ENCODE assay signal across 1 cellular context in the genomic region with DNA sequence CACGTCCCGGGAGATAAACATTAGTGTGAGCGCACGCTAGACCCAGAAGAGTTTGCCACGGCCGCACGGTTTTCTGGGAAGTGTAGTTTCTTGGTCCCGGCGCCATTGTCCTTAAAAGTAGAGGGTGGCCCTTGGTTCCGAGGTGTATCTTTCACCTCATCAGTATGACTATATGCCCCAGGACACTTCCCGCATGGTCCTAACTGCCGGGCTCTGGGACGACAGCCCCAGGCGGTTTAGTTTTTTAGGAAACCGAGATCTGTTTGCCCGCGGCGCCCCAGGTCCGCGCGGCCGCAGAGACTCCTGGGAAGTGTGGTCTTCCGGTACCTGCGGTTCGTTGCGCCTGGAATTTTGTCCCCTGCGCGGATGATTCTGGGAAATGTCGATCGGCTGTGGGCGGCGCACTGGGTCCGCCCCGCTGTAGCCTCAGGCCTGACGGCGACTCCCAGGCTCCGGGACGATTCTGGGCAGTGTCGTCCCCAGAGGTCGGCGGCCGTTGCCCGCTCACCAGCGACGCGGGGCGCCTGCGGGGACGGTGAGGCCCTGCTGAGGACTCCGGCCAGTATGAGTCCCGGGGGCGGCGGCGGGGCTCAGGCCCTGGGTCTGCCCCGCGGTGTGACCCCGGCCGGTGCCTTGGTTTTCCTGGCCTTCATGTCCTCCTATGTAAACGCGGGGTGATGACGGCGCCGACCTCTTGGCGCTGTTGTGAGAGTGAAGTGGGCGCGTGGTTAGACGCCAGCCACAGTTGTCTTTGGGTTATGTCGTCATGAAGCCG.
TF ChIP-seq lines count a peak whose summit lies in the region.

Gene ZNF181, plus strand, starts transcription at position 418 of the 775 bp plus-strand sequence. CDS start 795 bp downstream, outside the sequence.

TF ChIP-seq in K562, 482 proteins besides CTCF, POLR2A, EP300 and RAD21 (continued from another document and continues in another):
- TF ChIP-seq AFF4 (CRISPR knock-in tag; IDR thresholded peaks at IDR 0.05) = peak; percentile 78; the same call in 1 of the 2 replicates
- peak; percentile 83 for TF ChIP-seq L3MBTL2 (IDR thresholded peaks at IDR 0.05)
- TF ChIP-seq, protein P1, sequence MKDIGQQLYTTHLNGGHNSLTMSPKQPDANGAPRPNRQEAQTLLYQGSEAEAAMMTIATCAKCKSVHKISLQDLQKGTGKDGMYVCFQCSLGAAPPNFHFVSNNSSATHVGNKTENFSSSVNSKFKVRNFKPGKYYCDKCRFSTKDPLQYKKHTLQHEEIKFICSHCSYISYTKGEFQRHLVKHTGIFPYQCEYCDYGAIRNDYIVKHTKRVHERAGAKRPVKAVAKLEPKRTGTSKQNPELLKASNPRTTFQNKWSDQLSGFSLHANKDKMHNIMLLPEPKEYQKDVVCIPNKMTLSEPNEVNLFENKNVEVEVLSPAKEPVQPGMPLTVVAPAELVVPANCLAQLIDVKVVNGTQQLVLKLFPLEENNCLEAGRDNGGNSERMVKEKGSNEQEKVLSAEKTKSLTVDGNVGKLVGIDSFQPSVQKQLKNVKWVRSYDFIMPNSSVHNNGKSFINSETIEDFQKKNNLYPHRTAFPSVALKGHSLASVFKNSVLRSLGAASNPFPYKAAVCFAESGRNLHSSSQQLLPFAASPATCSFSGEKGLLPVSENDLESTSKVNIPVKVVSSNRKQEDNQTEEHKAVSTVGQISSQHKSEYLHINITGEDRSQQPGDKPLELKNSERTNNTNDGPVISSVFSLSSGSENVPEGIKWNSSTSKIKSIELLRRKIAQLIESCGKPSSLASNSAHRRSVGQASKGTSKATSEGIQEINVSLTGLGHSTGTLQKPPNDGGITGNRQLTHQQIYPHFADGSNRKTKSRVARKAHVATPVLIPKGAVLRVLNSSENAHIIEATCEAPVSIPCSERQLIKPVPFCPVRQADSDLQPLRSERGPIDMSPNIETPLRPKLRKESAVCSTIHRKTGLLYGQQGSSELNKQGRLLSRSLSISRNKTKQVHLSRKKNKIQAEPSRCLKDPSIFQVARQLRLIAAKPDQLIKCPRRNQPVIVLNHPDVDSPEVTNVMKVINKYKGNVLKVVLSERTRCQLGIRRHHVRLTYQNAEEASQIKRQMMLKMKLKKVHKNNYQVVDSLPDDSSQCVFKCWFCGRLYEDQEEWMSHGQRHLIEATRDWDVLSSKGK (CRISPR knock-in tag; IDR thresholded peaks at IDR 0.05) = no peak
- TF ChIP-seq ZNF224 (CRISPR knock-in tag; IDR thresholded peaks at IDR 0.05) = 0 out of 2 replicates have a peak, but pooled peaks have one; percentile 6
- TF ChIP-seq ELF4 (CRISPR knock-in tag; IDR thresholded peaks at IDR 0.05) = 0 out of 2 replicates have a peak, but pooled peaks have one; percentile 16
- no peak for TF ChIP-seq RBM17 (IDR thresholded peaks at IDR 0.05; ENCODE audit: borderline replicate concordance, low read depth, low read length)
- peak; percentile 95 for TF ChIP-seq GTF2E2 (tag; IDR thresholded peaks at IDR 0.05)
- TF ChIP-seq TCF7 (IDR thresholded peaks at IDR 0.05; ENCODE audit: borderline replicate concordance) = no peak
- TF ChIP-seq MBD2 (IDR thresholded peaks at IDR 0.05; ENCODE audit: borderline replicate concordance, low read depth) = peak; percentile 18; the same call in 1 of the 2 replicates
- no peak for TF ChIP-seq ZBTB8A (IDR thresholded peaks at IDR 0.05; ENCODE audit: partially characterized antibody)
- 0 out of 2 replicates have a peak, but pooled peaks have one; percentile 37 for TF ChIP-seq E2F1 (CRISPR knock-in tag; IDR thresholded peaks at IDR 0.05)
- TF ChIP-seq ZNF76 (CRISPR knock-in tag; IDR thresholded peaks at IDR 0.05; ENCODE audit: borderline replicate concordance) = 0 out of 2 replicates have a peak, but pooled peaks have one; percentile 37
- TF ChIP-seq, protein P2, sequence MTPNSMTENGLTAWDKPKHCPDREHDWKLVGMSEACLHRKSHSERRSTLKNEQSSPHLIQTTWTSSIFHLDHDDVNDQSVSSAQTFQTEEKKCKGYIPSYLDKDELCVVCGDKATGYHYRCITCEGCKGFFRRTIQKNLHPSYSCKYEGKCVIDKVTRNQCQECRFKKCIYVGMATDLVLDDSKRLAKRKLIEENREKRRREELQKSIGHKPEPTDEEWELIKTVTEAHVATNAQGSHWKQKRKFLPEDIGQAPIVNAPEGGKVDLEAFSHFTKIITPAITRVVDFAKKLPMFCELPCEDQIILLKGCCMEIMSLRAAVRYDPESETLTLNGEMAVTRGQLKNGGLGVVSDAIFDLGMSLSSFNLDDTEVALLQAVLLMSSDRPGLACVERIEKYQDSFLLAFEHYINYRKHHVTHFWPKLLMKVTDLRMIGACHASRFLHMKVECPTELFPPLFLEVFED (CRISPR knock-in tag; conservative IDR thresholded peaks at IDR 0.05) = no peak
- TF ChIP-seq DDX20 (tag; IDR thresholded peaks at IDR 0.05; ENCODE audit: low read depth) = no peak
- TF ChIP-seq ESRRB (CRISPR knock-in tag; IDR thresholded peaks at IDR 0.05; ENCODE audit: borderline replicate concordance) = no peak
- no peak for TF ChIP-seq SMARCA5 (IDR thresholded peaks at IDR 0.05)
- TF ChIP-seq MYBL2 (IDR thresholded peaks at IDR 0.05; ENCODE audit: low read depth) = no peak
- TF ChIP-seq MYBL2 (CRISPR knock-in tag; IDR thresholded peaks at IDR 0.05; ENCODE audit: borderline replicate concordance) = no peak
- no peak for TF ChIP-seq EWSR1 (IDR thresholded peaks at IDR 0.05; ENCODE audit: borderline replicate concordance, low read depth, partially characterized antibody)
- TF ChIP-seq TRIM28 (IDR thresholded peaks at IDR 0.05) = no peak
- peak; percentile 42; the same call in 1 of the 2 replicates for TF ChIP-seq FOXJ2 (tag; IDR thresholded peaks at IDR 0.05)
- TF ChIP-seq, protein P3, sequence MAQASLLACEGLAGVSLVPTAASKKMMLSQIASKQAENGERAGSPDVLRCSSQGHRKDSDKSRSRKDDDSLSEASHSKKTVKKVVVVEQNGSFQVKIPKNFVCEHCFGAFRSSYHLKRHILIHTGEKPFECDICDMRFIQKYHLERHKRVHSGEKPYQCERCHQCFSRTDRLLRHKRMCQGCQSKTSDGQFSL (CRISPR knock-in tag; IDR thresholded peaks at IDR 0.05) = no peak
- TF ChIP-seq, protein P3 (tag; IDR thresholded peaks at IDR 0.05) = no peak
- no peak for TF ChIP-seq PHTF2 (CRISPR knock-in tag; IDR thresholded peaks at IDR 0.05)
- TF ChIP-seq SNIP1 (IDR thresholded peaks at IDR 0.05; ENCODE audit: low read depth) = no peak
- TF ChIP-seq E4F1 (CRISPR knock-in tag; IDR thresholded peaks at IDR 0.05; ENCODE audit: borderline replicate concordance) = no peak
- no peak for TF ChIP-seq RBM39 (optimal IDR thresholded peaks at IDR 0.05; ENCODE audit: low read depth, low read length)
- no peak for TF ChIP-seq RBM25 (IDR thresholded peaks at IDR 0.05; ENCODE audit: low read depth, low read length, severe bottlenecking)
- TF ChIP-seq GATAD2A (IDR thresholded peaks at IDR 0.05) = 0 out of 2 replicates have a peak, but pooled peaks have one; percentile 34
- peak; percentile 42 for TF ChIP-seq RBM22 (IDR thresholded peaks at IDR 0.05; ENCODE audit: low read depth, low read length, poor library complexity, severe bottlenecking)
- TF ChIP-seq CHD4 (IDR thresholded peaks at IDR 0.05; ENCODE audit: insufficient read depth, insufficient replicate concordance, low read depth, low read length, poor library complexity, severe bottlenecking) = no peak
- TF ChIP-seq SPI1 (IDR thresholded peaks at IDR 0.05; ENCODE audit: borderline replicate concordance, low read depth, low read length) = no peak
- no peak for TF ChIP-seq CBX5 (IDR thresholded peaks at IDR 0.05; ENCODE audit: borderline replicate concordance, low read depth)
- TF ChIP-seq TEAD2 (tag; IDR thresholded peaks at IDR 0.05) = peak; percentile 62; the same call in 1 of the 2 replicates
- peak; percentile 11 for TF ChIP-seq DACH1 (IDR thresholded peaks at IDR 0.05; ENCODE audit: partially characterized antibody)
- TF ChIP-seq MAFF (IDR thresholded peaks at IDR 0.05; ENCODE audit: low read length) = no peak
- TF ChIP-seq SMARCA4 (IDR thresholded peaks at IDR 0.05) = no peak
- TF ChIP-seq ATF6 (CRISPR knock-in tag; IDR thresholded peaks at IDR 0.05) = 0 out of 2 replicates have a peak, but pooled peaks have one; percentile 69
- TF ChIP-seq, protein P4, sequence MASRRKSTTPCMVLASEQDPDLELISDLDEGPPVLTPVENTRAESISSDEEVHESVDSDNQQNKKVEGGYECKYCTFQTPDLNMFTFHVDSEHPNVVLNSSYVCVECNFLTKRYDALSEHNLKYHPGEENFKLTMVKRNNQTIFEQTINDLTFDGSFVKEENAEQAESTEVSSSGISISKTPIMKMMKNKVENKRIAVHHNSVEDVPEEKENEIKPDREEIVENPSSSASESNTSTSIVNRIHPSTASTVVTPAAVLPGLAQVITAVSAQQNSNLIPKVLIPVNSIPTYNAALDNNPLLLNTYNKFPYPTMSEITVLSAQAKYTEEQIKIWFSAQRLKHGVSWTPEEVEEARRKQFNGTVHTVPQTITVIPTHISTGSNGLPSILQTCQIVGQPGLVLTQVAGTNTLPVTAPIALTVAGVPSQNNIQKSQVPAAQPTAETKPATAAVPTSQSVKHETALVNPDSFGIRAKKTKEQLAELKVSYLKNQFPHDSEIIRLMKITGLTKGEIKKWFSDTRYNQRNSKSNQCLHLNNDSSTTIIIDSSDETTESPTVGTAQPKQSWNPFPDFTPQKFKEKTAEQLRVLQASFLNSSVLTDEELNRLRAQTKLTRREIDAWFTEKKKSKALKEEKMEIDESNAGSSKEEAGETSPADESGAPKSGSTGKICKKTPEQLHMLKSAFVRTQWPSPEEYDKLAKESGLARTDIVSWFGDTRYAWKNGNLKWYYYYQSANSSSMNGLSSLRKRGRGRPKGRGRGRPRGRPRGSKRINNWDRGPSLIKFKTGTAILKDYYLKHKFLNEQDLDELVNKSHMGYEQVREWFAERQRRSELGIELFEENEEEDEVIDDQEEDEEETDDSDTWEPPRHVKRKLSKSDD (conservative IDR thresholded peaks at IDR 0.05; ENCODE audit: low read length) = peak; percentile 81
- TF ChIP-seq SAP30 (IDR thresholded peaks at IDR 0.05; ENCODE audit: borderline replicate concordance, insufficient read depth, low read depth, low read length, poor library complexity, severe bottlenecking) = peak; percentile 64
- peak; percentile 35; the same call in 1 of the 2 replicates for TF ChIP-seq NR1H2 (CRISPR knock-in tag; IDR thresholded peaks at IDR 0.05)
